10 cellular contexts compared by ENCODE assay signal in genomic region chr2:10407432-10407831, GRCh38. TPM values are rescaled to one million over a fixed set of nuclear protein-coding genes. Genes with fewer than 3 reads are reported as not detected.
DNase-seq lines count a peak whose midpoint lies in the region; ATAC-seq and TF ChIP-seq lines count a peak whose summit lies in the region.
"Had no signal": no experiment of that assay in that cellular context is flagged by ENCODE, and none has a peak within 500 bp of the region (broad histone marks: within the 10 kb centered on the region; RNA-seq: fewer than 3 reads in every experiment).

No MANE protein-coding gene starts in this region.

- no peaks in the 10 kb centered on the region for H3K27me3 ChIP-seq in Panc1 (ENCODE audit: control insufficient read depth, insufficient read depth, low read length)
- H3K27me3 ChIP-seq: neural progenitor cell had no signal

- H3K4me3 ChIP-seq in Panc1 (ENCODE audit: low read depth in 2 of 2, low read length in 2 of 2): no peak overlapping the region
- H3K4me3 ChIP-seq: neural progenitor cell had no signal

- H3K27ac ChIP-seq in Panc1 (ENCODE audit: low read length) (peak overlapping the region; percentile 99), epithelial cell of prostate (peak overlapping the region; percentile 92)
- H3K27ac ChIP-seq: neural progenitor cell had no signal

- peak overlapping the region; percentile 99 for H3K27ac Mint-ChIP-seq in activated CD4-positive, alpha-beta T cell treated with anti-CD3 and anti-CD28 coated beads for 36 hours
- peak overlapping the region; percentile 73 for H3K27ac Mint-ChIP-seq in stimulated activated naive B cell treated with anti-CD40 and anti-IgM and Interleukin-4, amounts not matched to agents 10 μg/mL and 1 μg/mL and 100 μg/mL, for 72 hours
- H3K27ac Mint-ChIP-seq: neural progenitor cell had no signal

- peak; percentile 25 for DNase-seq in activated CD4-positive, alpha-beta T cell treated with anti-CD3 and anti-CD28 coated beads for 36 hours
- DNase-seq in activated CD4-positive, alpha-beta T cell treated with anti-CD3 and anti-CD28 coated beads, Interleukin-2, amount 50 U/mL, for 1 hour: no peak
- DNase-seq in Panc1 (ENCODE audit: low read depth, low spot score) (no peak), epithelial cell of prostate (ENCODE audit: low read depth, low spot score) (no peak), DMS153 (lab: John Stamatoyannopoulos, UW) (no peak), NCI-H146 (lab: John Stamatoyannopoulos, UW) (no peak)
- no peak for DNase-seq in stimulated activated naive B cell treated with anti-CD40 and anti-IgM and Interleukin-4, amounts not matched to agents 10 μg/mL and 1 μg/mL and 100 μg/mL, for 72 hours
- DNase-seq: glutamatergic neuron had no signal

- no peaks in the 10 kb centered on the region for H3K27me3 Mint-ChIP-seq in activated CD4-positive, alpha-beta T cell treated with anti-CD3 and anti-CD28 coated beads for 36 hours
- H3K27me3 Mint-ChIP-seq in stimulated activated naive B cell treated with anti-CD40 and anti-IgM and Interleukin-4, amounts not matched to agents 10 μg/mL and 1 μg/mL and 100 μg/mL, for 72 hours: no peaks in the 10 kb centered on the region

- H3K36me3 Mint-ChIP-seq in activated CD4-positive, alpha-beta T cell treated with anti-CD3 and anti-CD28 coated beads for 36 hours (ENCODE audit: low read depth): peaks cover 18% of the 10 kb centered on the region
- peaks cover 22 to 24% of the 10 kb centered on the region in 2 donors for H3K36me3 Mint-ChIP-seq in stimulated activated naive B cell treated with anti-CD40 and anti-IgM and Interleukin-4, amounts not matched to agents 10 μg/mL and 1 μg/mL and 100 μg/mL, for 72 hours
- H3K36me3 Mint-ChIP-seq: neural progenitor cell had no signal

- no TSS peak for BruUV-seq in Panc1 (replicated peaks; lab: Mats Ljungman, UMichigan)

- in situ Hi-C loops in Panc1 (cut with HindIII; ENCODE audit: low pct_unique_long_range_greater_than_20kb, low sequenced_read_pairs): no loop called here

- TF ChIP-seq CTCF in Panc1 (IDR thresholded peaks at IDR 0.05): no peak

- no peaks in the 10 kb centered on the region; the same call in 1 of the 2 replicates for H3K36me3 ChIP-seq in Panc1 (ENCODE audit: control insufficient read depth, insufficient read depth, low read length)
- H3K36me3 ChIP-seq: neural progenitor cell had no signal

- H3K4me3 Mint-ChIP-seq in activated CD4-positive, alpha-beta T cell treated with anti-CD3 and anti-CD28 coated beads for 36 hours: peak overlapping the region; percentile 60
- H3K4me3 Mint-ChIP-seq in stimulated activated naive B cell treated with anti-CD40 and anti-IgM and Interleukin-4, amounts not matched to agents 10 μg/mL and 1 μg/mL and 100 μg/mL, for 72 hours: peak overlapping the region; percentile 57 to 68
- H3K4me3 Mint-ChIP-seq: neural progenitor cell had no signal

- peaks cover 65% of the 10 kb centered on the region for H3K4me1 Mint-ChIP-seq in activated CD4-positive, alpha-beta T cell treated with anti-CD3 and anti-CD28 coated beads for 36 hours
- peaks cover 52 to 85% of the 10 kb centered on the region in 2 donors for H3K4me1 Mint-ChIP-seq in stimulated activated naive B cell treated with anti-CD40 and anti-IgM and Interleukin-4, amounts not matched to agents 10 μg/mL and 1 μg/mL and 100 μg/mL, for 72 hours

- intact Hi-C loops in activated CD4-positive, alpha-beta T cell treated with anti-CD3 and anti-CD28 coated beads for 36 hours (cut with DNase I, micrococcal nuclease): loop anchor here in 1 of 2 experiments (5.0 kb wide), 1 partner anchor 40 kb away; the partner anchor contains the start of gene ODC1
- intact Hi-C loops in Panc1 (cut with micrococcal nuclease; ENCODE audit: unreplicated experiment): loop anchor here (5.0 to 10.0 kb wide), 2 partner anchors 65 to 263 kb away; no protein-coding TSS in a partner anchor

- no peaks in the 10 kb centered on the region for H3K9me3 ChIP-seq in Panc1 (ENCODE audit: control insufficient read depth, insufficient read depth, low read depth, low read length)

- ATAC-seq in activated CD4-positive, alpha-beta T cell treated with anti-CD3 and anti-CD28 coated beads for 36 hours: no peak
- no peak for ATAC-seq in Panc1
- ATAC-seq in stimulated activated naive B cell treated with anti-CD40 and anti-IgM and Interleukin-4, amounts not matched to agents 10 μg/mL and 1 μg/mL and 100 μg/mL, for 72 hours (replicated peaks): no peak
- ATAC-seq in HG02642 (IDR thresholded peaks at IDR 0.05; ENCODE audit: poor library complexity, unreplicated experiment): no peak

- H3K4me1 ChIP-seq in Panc1 (ENCODE audit: control insufficient read depth, insufficient read depth, low read length): peaks cover 73% of the 10 kb centered on the region

- no peaks in the 10 kb centered on the region for H3K9me3 Mint-ChIP-seq in activated CD4-positive, alpha-beta T cell treated with anti-CD3 and anti-CD28 coated beads for 36 hours (ENCODE audit: low read depth)
- H3K9me3 Mint-ChIP-seq in stimulated activated naive B cell treated with anti-CD40 and anti-IgM and Interleukin-4, amounts not matched to agents 10 μg/mL and 1 μg/mL and 100 μg/mL, for 72 hours: peaks cover 0 to 2% of the 10 kb centered on the region in 2 donors
- H3K9me3 Mint-ChIP-seq: neural progenitor cell had no signal

- POLR2A ChIA-PET in activated CD4-positive, alpha-beta T cell treated with anti-CD3 and anti-CD28 coated beads for 36 hours (lab: Charles Lee): interaction anchor here (0.6 to 2.1 kb wide), 6 partner anchors 24 to 286 kb away, joined by 4 to 17 read pairs (median 7); partner anchors contain the start of genes HPCAL1 and ODC1
- POLR2A ChIA-PET in Panc1 (lab: Charles Lee): interaction anchor here (0.5 to 0.9 kb wide), 8 partner anchors 10 to 124 kb away, joined by 3 to 6 read pairs (median 3); no protein-coding TSS in a partner anchor

- CTCF ChIA-PET in activated CD4-positive, alpha-beta T cell treated with anti-CD3 and anti-CD28 coated beads for 36 hours (lab: Charles Lee): interaction anchor here (0.7 to 4.9 kb wide), 22 partner anchors 11 to 350 kb away, joined by 3 to 78 read pairs (median 8); partner anchors contain the start of genes HPCAL1 and ODC1
- CTCF ChIA-PET in Panc1 (lab: Charles Lee): interaction anchor here (0.6 to 2.5 kb wide), 3 partner anchors 28 to 332 kb away, joined by 3 to 9 read pairs (median 6); no protein-coding TSS in a partner anchor

RNA-seq across cellular contexts. Expression of gene ODC1, which starts 40.7 kb away (rescaled TPM):
- 100 to 1,000 TPM; 158 to 170 TPM for total RNA-seq in activated CD4-positive, alpha-beta T cell treated with anti-CD3 and anti-CD28 coated beads for 36 hours
- 159 TPM for total RNA-seq in Panc1 (2021; ENCODE audit: unreplicated experiment)
- 135 TPM for polyA plus RNA-seq in Panc1 (2012; ENCODE audit: insufficient read length)
